8 cellular contexts compared by ENCODE assay signal in genomic region chr1:203860396-203860951, GRCh38. TPM values are rescaled to one million over a fixed set of nuclear protein-coding genes. Genes with fewer than 3 reads are reported as not detected.
DNase-seq lines count a peak whose midpoint lies in the region; ATAC-seq and TF ChIP-seq lines count a peak whose summit lies in the region.

No MANE protein-coding gene starts in this region.

- peaks cover 37% of the 10 kb centered on the region for H3K4me1 Mint-ChIP-seq in stimulated activated naive CD8-positive, alpha-beta T cell treated with anti-CD3 and anti-CD28 coated beads, Interleukin-15, Interleukin-2, amounts not matched to agents 100 ng/mL and 50 ng/mL, for 24 hours (ENCODE audit: low read depth)
- peaks cover 11% of the 10 kb centered on the region for H3K4me1 Mint-ChIP-seq in WTC11

- TF ChIP-seq POLR2A in spleen (IDR thresholded peaks at IDR 0.05), result no peak

- peak overlapping the region in 5 of 8 donors; percentile 90 to 98 (median 97) for H3K4me3 ChIP-seq in spleen

- peak overlapping the region; percentile 100 for H3K27ac Mint-ChIP-seq in stimulated activated naive CD8-positive, alpha-beta T cell treated with anti-CD3 and anti-CD28 coated beads, Interleukin-15, Interleukin-2, amounts not matched to agents 100 ng/mL and 50 ng/mL, for 24 hours
- peak overlapping the region; percentile 88 for H3K27ac Mint-ChIP-seq in WTC11

- no peaks in the 10 kb centered on the region for H3K9me3 Mint-ChIP-seq in stimulated activated naive CD8-positive, alpha-beta T cell treated with anti-CD3 and anti-CD28 coated beads, Interleukin-15, Interleukin-2, amounts not matched to agents 100 ng/mL and 50 ng/mL, for 24 hours
- no peaks in the 10 kb centered on the region for H3K9me3 Mint-ChIP-seq in WTC11

- CTCF ChIA-PET in WTC11 (lab: Charles Lee), result interaction anchor here (0.6 to 4.0 kb wide), 11 partner anchors 219 to 538 kb away, joined by 3 to 25 read pairs (median 4); partner anchors contain the start of gene PLEKHA6

- H3K9me3 ChIP-seq in spleen, result no peaks in the 10 kb centered on the region

- peaks cover 51% of the 10 kb centered on the region for H3K36me3 Mint-ChIP-seq in stimulated activated naive CD8-positive, alpha-beta T cell treated with anti-CD3 and anti-CD28 coated beads, Interleukin-15, Interleukin-2, amounts not matched to agents 100 ng/mL and 50 ng/mL, for 24 hours (ENCODE audit: low read depth)
- peaks cover 29% of the 10 kb centered on the region for H3K36me3 Mint-ChIP-seq in WTC11

- ATAC-seq in stimulated activated naive CD8-positive, alpha-beta T cell treated with anti-CD3 and anti-CD28 coated beads, Interleukin-15, Interleukin-2, amounts not matched to agents 100 U/mL and 50 U/mL, for 24 hours, result no peak
- ATAC-seq in WTC11, result no peak
- ATAC-seq in GM18907 (IDR thresholded peaks at IDR 0.05; ENCODE audit: unreplicated experiment), result no peak

- H3K27me3 ChIP-seq in spleen (replicated peaks in 1 of 7), result no peaks in the 10 kb centered on the region

- TF ChIP-seq CTCF in WTC11 (IDR thresholded peaks at IDR 0.05), result no peak
- TF ChIP-seq CTCF in spleen (IDR thresholded peaks at IDR 0.05 in 8 of 11, conservative IDR thresholded peaks at IDR 0.05 in 3 of 11), result no peak

- peak overlapping the region; percentile 99 for H3K4me3 Mint-ChIP-seq in stimulated activated naive CD8-positive, alpha-beta T cell treated with anti-CD3 and anti-CD28 coated beads, Interleukin-15, Interleukin-2, amounts not matched to agents 100 ng/mL and 50 ng/mL, for 24 hours
- H3K4me3 Mint-ChIP-seq in WTC11, result peak overlapping the region; percentile 94

- intact Hi-C loops in spleen (cut with DNase I; ENCODE audit: low total_unique reads), result loop anchor here (10.0 kb wide), 1 partner anchor 504 kb away; no protein-coding TSS in a partner anchor

- no peak for DNase-seq in stimulated activated naive CD8-positive, alpha-beta T cell treated with anti-CD3 and anti-CD28 coated beads, Interleukin-15, Interleukin-2, amounts not matched to agents 100 U/mL and 50 U/mL, for 24 hours
- no peak for DNase-seq in WTC11 (ENCODE audit: low spot score)
- peak; percentile 90 for DNase-seq in glomerular visceral epithelial cell (ENCODE audit: extremely low spot score)
- DNase-seq in spleen, result no peak
- no peak for DNase-seq in amniotic stem cell (lab: John Stamatoyannopoulos, UW)
- DNase-seq in 8988T, result no peak

- POLR2A ChIA-PET in WTC11 (lab: Charles Lee), result interaction anchor here (0.8 kb wide), 1 partner anchor 179 kb away, joined by 3 read pairs; no protein-coding TSS in a partner anchor

- peak overlapping the region in 3 of 8 donors; percentile 48 to 85 (median 85) for H3K27ac ChIP-seq in spleen

- WGBS in spleen, 5 donors, result 70 to 78% (median 74%) methylated on average over 10 to 13 of the region's 13 CpGs

- H3K4me1 ChIP-seq in spleen, result peaks cover 6 to 33% (median 26%) of the 10 kb centered on the region in 6 donors

- H3K36me3 ChIP-seq in spleen, result peaks cover 0 to 46% (median 22%) of the 10 kb centered on the region in 6 donors

- H3K27me3 Mint-ChIP-seq in stimulated activated naive CD8-positive, alpha-beta T cell treated with anti-CD3 and anti-CD28 coated beads, Interleukin-15, Interleukin-2, amounts not matched to agents 100 ng/mL and 50 ng/mL, for 24 hours, result no peaks in the 10 kb centered on the region
- peaks cover 3% of the 10 kb centered on the region for H3K27me3 Mint-ChIP-seq in WTC11 (ENCODE audit: low read depth)

TF ChIP-seq in WTC11, 78 proteins besides CTCF, POLR2A, EP300 and RAD21:
- TF ChIP-seq KAT7 (CRISPR knock-in tag; IDR thresholded peaks at IDR 0.05; ENCODE audit: borderline replicate concordance) (no peak), ZNF423 (CRISPR knock-in tag; IDR thresholded peaks at IDR 0.05) (no peak)
- TF ChIP-seq, protein P1, sequence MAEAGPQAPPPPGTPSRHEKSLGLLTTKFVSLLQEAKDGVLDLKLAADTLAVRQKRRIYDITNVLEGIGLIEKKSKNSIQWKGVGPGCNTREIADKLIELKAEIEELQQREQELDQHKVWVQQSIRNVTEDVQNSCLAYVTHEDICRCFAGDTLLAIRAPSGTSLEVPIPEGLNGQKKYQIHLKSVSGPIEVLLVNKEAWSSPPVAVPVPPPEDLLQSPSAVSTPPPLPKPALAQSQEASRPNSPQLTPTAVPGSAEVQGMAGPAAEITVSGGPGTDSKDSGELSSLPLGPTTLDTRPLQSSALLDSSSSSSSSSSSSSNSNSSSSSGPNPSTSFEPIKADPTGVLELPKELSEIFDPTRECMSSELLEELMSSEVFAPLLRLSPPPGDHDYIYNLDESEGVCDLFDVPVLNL (CRISPR knock-in tag; IDR thresholded peaks at IDR 0.05; ENCODE audit: borderline replicate concordance, low read depth), result no peak
- TF ChIP-seq, protein P2, sequence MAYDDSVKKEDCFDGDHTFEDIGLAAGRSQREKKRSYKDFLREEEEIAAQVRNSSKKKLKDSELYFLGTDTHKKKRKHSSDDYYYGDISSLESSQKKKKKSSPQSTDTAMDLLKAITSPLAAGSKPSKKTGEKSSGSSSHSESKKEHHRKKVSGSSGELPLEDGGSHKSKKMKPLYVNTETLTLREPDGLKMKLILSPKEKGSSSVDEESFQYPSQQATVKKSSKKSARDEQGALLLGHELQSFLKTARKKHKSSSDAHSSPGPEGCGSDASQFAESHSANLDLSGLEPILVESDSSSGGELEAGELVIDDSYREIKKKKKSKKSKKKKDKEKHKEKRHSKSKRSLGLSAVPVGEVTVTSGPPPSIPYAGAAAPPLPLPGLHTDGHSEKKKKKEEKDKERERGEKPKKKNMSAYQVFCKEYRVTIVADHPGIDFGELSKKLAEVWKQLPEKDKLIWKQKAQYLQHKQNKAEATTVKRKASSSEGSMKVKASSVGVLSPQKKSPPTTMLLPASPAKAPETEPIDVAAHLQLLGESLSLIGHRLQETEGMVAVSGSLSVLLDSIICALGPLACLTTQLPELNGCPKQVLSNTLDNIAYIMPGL (CRISPR knock-in tag; IDR thresholded peaks at IDR 0.05), result no peak
- TF ChIP-seq, protein P3, sequence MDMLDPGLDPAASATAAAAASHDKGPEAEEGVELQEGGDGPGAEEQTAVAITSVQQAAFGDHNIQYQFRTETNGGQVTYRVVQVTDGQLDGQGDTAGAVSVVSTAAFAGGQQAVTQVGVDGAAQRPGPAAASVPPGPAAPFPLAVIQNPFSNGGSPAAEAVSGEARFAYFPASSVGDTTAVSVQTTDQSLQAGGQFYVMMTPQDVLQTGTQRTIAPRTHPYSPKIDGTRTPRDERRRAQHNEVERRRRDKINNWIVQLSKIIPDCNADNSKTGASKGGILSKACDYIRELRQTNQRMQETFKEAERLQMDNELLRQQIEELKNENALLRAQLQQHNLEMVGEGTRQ (CRISPR knock-in tag; IDR thresholded peaks at IDR 0.05), result no peak

RNA-seq across cellular contexts. Expression of gene SNRPE, which starts 0.9 kb away (rescaled TPM):
- total RNA-seq in WTC11 (2021) (245 to 260 TPM (median 250 TPM) in 3 replicates), spleen (10 to 100 TPM; 30.1 to 76.9 (median 61.7) TPM)
- 100 to 1,000 TPM; 113 to 150 (median 122) TPM for polyA plus RNA-seq in spleen
